In the genomic region with DNA sequence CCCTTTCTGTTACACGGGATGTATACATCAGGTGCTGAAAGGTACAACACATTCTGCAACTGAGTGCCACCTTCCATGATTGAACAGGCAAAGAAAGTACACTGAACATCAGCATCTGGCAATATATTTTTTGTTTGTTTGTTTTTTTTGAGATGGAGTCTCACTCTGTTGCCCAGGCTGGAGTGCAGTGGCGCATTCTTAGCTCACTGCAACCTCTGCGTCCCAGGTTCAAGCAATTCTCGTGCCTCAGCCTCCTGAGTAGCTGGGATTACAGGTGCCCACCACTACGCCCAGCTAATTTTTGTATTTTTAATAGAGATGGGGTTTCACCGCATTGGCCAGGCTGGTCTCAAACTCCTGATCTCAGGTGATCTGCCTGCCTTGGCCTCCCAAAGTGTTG, we compare ENCODE assay signal across 12 cellular contexts. TPM values are rescaled to one million over a fixed set of nuclear protein-coding genes. Genes with fewer than 3 reads are reported as not detected.
"Had no signal": no experiment of that assay in that cellular context is flagged by ENCODE, and none has a peak within 500 bp of the region (broad histone marks: within the 10 kb centered on the region; RNA-seq: fewer than 3 reads in every experiment).

No MANE protein-coding gene starts in this region.

RNA-seq across cellular contexts. Expression of a gene that starts 42.4 kb away (rescaled TPM):
- total RNA-seq: activated B cell treated with CpG ODN at 0.5 μM for 24 hours; activated CD4-positive, alpha-beta T cell treated with anti-CD3 and anti-CD28 coated beads, Interleukin-2, amount 10 ng/mL, durations not matched to agents 24 days and 14 days; activated CD8-positive, alpha-beta memory T cell treated with anti-CD3 and anti-CD28 coated beads, Interleukin-2, amount 10 ng/mL, durations not matched to agents 7 days and 5 days; activated T-helper 1 cell treated with anti-CD3 and anti-CD28 coated beads, Interleukin-12 subunit alpha, Interleukin-12 subunit beta, Interleukin-2, Interleukin-4 antibody, amounts not matched to agents 30 ng/mL and 10 ng/mL and 1 ng/mL, durations not matched to agents 14 hours and 24 hours and 36 hours; aorta; body of pancreas; LHCN-M2; M059J; PC-9; SK-MEL-5; T-helper 17 cell had no signal
- polyA plus RNA-seq: IgD-negative memory B cell had no signal
